20 cellular contexts compared by ENCODE assay signal in the genomic region with DNA sequence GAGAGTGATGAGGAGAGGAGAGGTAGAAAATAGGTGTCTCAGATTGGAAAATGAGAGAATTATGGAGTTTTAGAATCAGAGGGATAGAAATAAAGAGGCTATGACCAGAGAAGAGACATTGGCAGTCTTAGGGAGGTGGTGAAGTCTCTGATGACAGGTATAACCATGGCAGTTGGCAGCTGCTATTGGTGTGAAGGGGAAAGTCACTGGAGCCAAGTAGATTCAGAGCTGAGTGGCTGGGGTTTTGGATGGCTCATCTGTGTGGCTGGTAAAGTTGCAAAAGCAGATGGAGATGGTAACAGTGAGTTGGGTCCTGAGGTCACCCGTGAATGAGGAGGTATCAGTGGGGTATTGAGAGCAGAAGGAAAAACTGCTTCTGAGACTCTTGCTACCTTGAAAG.
"Had no signal": no experiment of that assay in that cellular context is flagged by ENCODE, and none has a peak within 500 bp of the region (broad histone marks: within the 10 kb centered on the region; RNA-seq: fewer than 3 reads in every experiment).

No MANE protein-coding gene starts in this region.

- H3K36me3 ChIP-seq: colonic mucosa, uterus had no signal

- H3K9me3 ChIP-seq: colonic mucosa, esophagus squamous epithelium, gastroesophageal sphincter, mucosa of descending colon, tibial artery, upper lobe of left lung, uterus had no signal

- H3K27me3 Mint-ChIP-seq: naive thymus-derived CD8-positive, alpha-beta T cell had no signal

- H3K27ac Mint-ChIP-seq: neural progenitor cell had no signal

- H3K27ac ChIP-seq: colonic mucosa, esophagus squamous epithelium, gastroesophageal sphincter, hepatocyte, neural progenitor cell, parathyroid adenoma, tibial artery, upper lobe of left lung had no signal

- H3K36me3 Mint-ChIP-seq: neural progenitor cell had no signal

- DNase-seq: colonic mucosa; dermis blood vessel endothelial cell; esophagus squamous epithelium; foreskin fibroblast; glutamatergic neuron; left colon; mammary epithelial cell; mucosa of descending colon; naive thymus-derived CD8-positive, alpha-beta T cell; nucleus accumbens; small intestine; stimulated activated CD4-positive, alpha-beta T cell treated with anti-CD3 and anti-CD28 coated beads, Interleukin-12 subunit alpha, Interleukin-12 subunit beta, amount 100 ng/mL, for 4 hours; stimulated activated naive CD4-positive, alpha-beta T cell treated with Interleukin-2 at 50 U/mL for 16 hours; tibial artery; upper lobe of left lung; uterus had no signal

- H3K4me1 ChIP-seq: colonic mucosa, esophagus squamous epithelium, neural progenitor cell, parathyroid adenoma, tibial artery had no signal

- ATAC-seq: gastroesophageal sphincter; mucosa of descending colon; naive thymus-derived CD8-positive, alpha-beta T cell had no signal

- H3K4me3 Mint-ChIP-seq: naive thymus-derived CD8-positive, alpha-beta T cell; neural progenitor cell had no signal

- H3K4me3 ChIP-seq: colonic mucosa, esophagus squamous epithelium, gastroesophageal sphincter, hepatocyte, mucosa of descending colon, neural progenitor cell, tibial artery, upper lobe of left lung, uterus had no signal

- H3K27me3 ChIP-seq: colonic mucosa, esophagus squamous epithelium, gastroesophageal sphincter, hepatocyte, neural progenitor cell, tibial artery, upper lobe of left lung, uterus had no signal

- H3K4me1 Mint-ChIP-seq: neural progenitor cell had no signal

- H3K9me3 Mint-ChIP-seq: neural progenitor cell had no signal
